In the genomic region with DNA sequence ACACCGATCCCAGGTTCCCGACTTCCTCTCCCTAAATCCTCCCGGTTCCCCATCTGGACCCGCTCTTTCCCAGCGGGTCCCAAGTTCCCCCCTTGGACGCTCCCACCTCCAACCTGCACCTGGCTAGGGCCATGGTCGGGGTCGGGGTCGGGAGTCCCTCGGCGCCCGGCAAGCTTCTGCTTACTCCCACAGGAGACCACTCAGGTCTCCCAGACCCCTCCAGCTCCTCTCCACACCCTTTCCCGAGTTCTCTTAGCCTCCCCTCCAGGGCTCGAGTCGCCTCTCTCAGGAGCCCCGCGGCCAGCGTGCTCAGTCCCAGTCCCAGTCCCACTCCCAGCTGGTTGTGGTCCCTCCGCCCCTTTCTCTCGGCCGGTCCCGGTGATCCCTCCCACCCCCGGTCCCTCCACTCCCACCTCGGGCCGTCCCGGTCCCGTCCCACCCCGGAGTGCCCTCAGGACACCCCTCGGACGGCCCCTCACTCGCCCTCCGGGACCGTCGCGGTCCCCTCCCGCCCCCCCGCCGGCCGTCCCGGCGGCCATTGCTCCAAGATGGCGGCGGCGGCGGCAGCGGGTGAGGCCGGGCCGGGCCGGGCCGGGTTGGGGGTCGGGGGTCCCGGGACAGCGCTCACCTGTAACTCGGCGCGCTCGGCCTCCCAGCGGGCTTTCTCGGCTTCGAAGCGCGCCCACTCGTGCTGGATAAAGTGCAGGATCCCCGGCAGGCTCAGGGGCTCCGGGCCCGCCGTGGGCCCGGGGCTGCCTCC, we compare ENCODE assay signal across 8 cellular contexts. TPM values are rescaled to one million over a fixed set of nuclear protein-coding genes. Genes with fewer than 3 reads are reported as not detected.
DNase-seq lines count a peak whose midpoint lies in the region; ATAC-seq and TF ChIP-seq lines count a peak whose summit lies in the region.

A gene with protein sequence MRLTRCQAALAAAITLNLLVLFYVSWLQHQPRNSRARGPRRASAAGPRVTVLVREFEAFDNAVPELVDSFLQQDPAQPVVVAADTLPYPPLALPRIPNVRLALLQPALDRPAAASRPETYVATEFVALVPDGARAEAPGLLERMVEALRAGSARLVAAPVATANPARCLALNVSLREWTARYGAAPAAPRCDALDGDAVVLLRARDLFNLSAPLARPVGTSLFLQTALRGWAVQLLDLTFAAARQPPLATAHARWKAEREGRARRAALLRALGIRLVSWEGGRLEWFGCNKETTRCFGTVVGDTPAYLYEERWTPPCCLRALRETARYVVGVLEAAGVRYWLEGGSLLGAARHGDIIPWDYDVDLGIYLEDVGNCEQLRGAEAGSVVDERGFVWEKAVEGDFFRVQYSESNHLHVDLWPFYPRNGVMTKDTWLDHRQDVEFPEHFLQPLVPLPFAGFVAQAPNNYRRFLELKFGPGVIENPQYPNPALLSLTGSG (plus strand): TSS at position 537 of the 760 bp plus-strand sequence. CDS start 9,394 bp downstream, outside the sequence.

- DNase-seq in NCI-H82 (lab: John Stamatoyannopoulos, UW) (peak; percentile 44), NCI-H82 treated with DMSO at 0.1 percent for 48 hours (lab: John Stamatoyannopoulos, UW; ENCODE audit: unreplicated experiment) (no peak), foreskin keratinocyte (no peak), occipital lobe (lab: John Stamatoyannopoulos, UW) (no peak), NCI-H1694 treated with DMSO at 0.1 percent for 48 hours (lab: John Stamatoyannopoulos, UW) (no peak), activated gamma-delta T cell (lab: John Stamatoyannopoulos, UW) (no peak)
- DNase-seq in Jurkat, Clone E6-1 (ENCODE audit: low read depth, low spot score), result no peak
- DNase-seq in activated T-cell treated with anti-CD3 and anti-CD28 coated beads, Interleukin-2, amount 50 U/mL, for 72 hours, result peak; percentile 31 to 37

- peak; percentile 68 to 73 for ATAC-seq in activated T-cell treated with anti-CD3 and anti-CD28 coated beads, Interleukin-2, amount 50 U/mL, for 72 hours (replicated peaks in 1 of 2)
- ATAC-seq in foreskin keratinocyte, result peak; percentile 32

- H3K36me3 Mint-ChIP-seq in activated T-cell treated with anti-CD3 and anti-CD28 coated beads, Interleukin-2, amount 50 U/mL, for 72 hours (ENCODE audit: insufficient read depth in 2 of 2), result peaks cover 0 to 5% of the 10 kb centered on the region in 2 donors

- H3K4me3 ChIP-seq in Jurkat, Clone E6-1 (ENCODE audit: low read length), result peak within 1 kb of the TSS; percentile 97

- TF ChIP-seq CTCF in foreskin keratinocyte (conservative IDR thresholded peaks at IDR 0.05), result no peak

- H3K27me3 Mint-ChIP-seq in activated T-cell treated with anti-CD3 and anti-CD28 coated beads, Interleukin-2, amount 50 U/mL, for 72 hours (ENCODE audit: low read depth), result no peaks in the 10 kb centered on the region

- peaks cover 48% of the 10 kb centered on the region for H3K4me1 Mint-ChIP-seq in activated T-cell treated with anti-CD3 and anti-CD28 coated beads, Interleukin-2, amount 50 U/mL, for 72 hours (ENCODE audit: low read depth)

- no peaks in the 10 kb centered on the region for H3K4me1 ChIP-seq in foreskin keratinocyte

- H3K27ac Mint-ChIP-seq in activated T-cell treated with anti-CD3 and anti-CD28 coated beads, Interleukin-2, amount 50 U/mL, for 72 hours, result peak within 1 kb of the TSS; percentile 92

- no peaks in the 10 kb centered on the region for H3K27me3 ChIP-seq in foreskin keratinocyte

- peak within 1 kb of the TSS; percentile 83 to 98 for H3K4me3 Mint-ChIP-seq in activated T-cell treated with anti-CD3 and anti-CD28 coated beads, Interleukin-2, amount 50 U/mL, for 72 hours

- H3K27ac ChIP-seq in foreskin keratinocyte, result peak within 1 kb of the TSS; percentile 91

- no peaks in the 10 kb centered on the region for H3K9me3 Mint-ChIP-seq in activated T-cell treated with anti-CD3 and anti-CD28 coated beads, Interleukin-2, amount 50 U/mL, for 72 hours

RNA-seq across cellular contexts. Expression of the gene that starts here (rescaled TPM):
- polyA plus RNA-seq in Jurkat, Clone E6-1 (2012; ENCODE audit: insufficient read depth, insufficient read length), result 9.9 TPM
- total RNA-seq in activated T-cell treated with anti-CD3 and anti-CD28 coated beads, Interleukin-2, amount 50 U/mL, for 72 hours, result 10 to 100 TPM; 15.1 to 18.0 TPM
- total RNA-seq in foreskin keratinocyte (11.9 and 14.8 TPM in 2 replicates), occipital lobe (11.7 TPM)
- polyA plus RNA-seq in foreskin keratinocyte, result 9.9 and 10.0 TPM in 2 replicates

Comparison
In these comparisons a context has a peak if more than half of its experiments do, and no peak if none do; other contexts are left out.
1. DNase-seq: peak in NCI-H82 (single experiment) and activated T-cell treated with anti-CD3 and anti-CD28 coated beads, Interleukin-2, amount 50 U/mL, for 72 hours (2 of 2); none in NCI-H82 treated with DMSO at 0.1 percent for 48 hours (single experiment), Jurkat, Clone E6-1 (single experiment), foreskin keratinocyte (0 of 2), occipital lobe (single experiment), NCI-H1694 treated with DMSO at 0.1 percent for 48 hours (single experiment) and activated gamma-delta T cell (single experiment).